ENCODE assay signal across 34 cellular contexts in genomic region chr16:56724191-56724590, GRCh38. TPM values are rescaled to one million over a fixed set of nuclear protein-coding genes. Genes with fewer than 3 reads are reported as not detected.
"Had no signal": no experiment of that assay in that cellular context is flagged by ENCODE, and none has a peak within 500 bp of the region (broad histone marks: within the 10 kb centered on the region; RNA-seq: fewer than 3 reads in every experiment).

No MANE protein-coding gene starts in this region.

- ATAC-seq: activated CD4-positive, alpha-beta T cell treated with anti-CD3 and anti-CD28 coated beads for 36 hours; activated CD4-positive, CD25-positive, alpha-beta regulatory T cell treated with anti-CD3 and anti-CD28 coated beads, Interleukin-2, amount 50 U/mL, for 24 hours; activated CD8-positive, alpha-beta memory T cell treated with anti-CD3 and anti-CD28 coated beads, Interleukin-2, amount 10 ng/mL, durations not matched to agents 7 days and 5 days; activated CD8-positive, alpha-beta T cell treated with anti-CD3 and anti-CD28 coated beads for 36 hours; activated CD8-positive, alpha-beta T cell treated with anti-CD3 and anti-CD28 coated beads, Interleukin-2, amount 10 ng/mL, durations not matched to agents 7 days and 5 days; T-cell; T-helper 17 cell; WTC11 had no signal

- DNase-seq: activated B cell treated with CpG ODN at 0.5 μM for 24 hours; activated CD4-positive, alpha-beta memory T cell treated with anti-CD3 and anti-CD28 coated beads for 36 hours; activated CD4-positive, alpha-beta memory T cell treated with anti-CD3 and anti-CD28 coated beads, Interleukin-2, amount 10 ng/mL, durations not matched to agents 7 days and 5 days; activated CD4-positive, alpha-beta T cell treated with anti-CD3 and anti-CD28 coated beads for 1 hour; activated CD4-positive, alpha-beta T cell treated with anti-CD3 and anti-CD28 coated beads for 36 hours; activated CD4-positive, alpha-beta T cell treated with anti-CD3 and anti-CD28 coated beads for 4 hours; activated CD4-positive, alpha-beta T cell treated with anti-CD3 and anti-CD28 coated beads for 48 hours; activated CD4-positive, alpha-beta T cell treated with anti-CD3 and anti-CD28 coated beads, Interleukin-2, amount 10 ng/mL, durations not matched to agents 24 days and 14 days; activated CD4-positive, alpha-beta T cell treated with anti-CD3 and anti-CD28 coated beads, Interleukin-2, amount 10 ng/mL, durations not matched to agents 7 days and 5 days; activated CD4-positive, alpha-beta T cell treated with anti-CD3 and anti-CD28 coated beads, Interleukin-2, amount 50 U/mL, for 1 hour; activated CD4-positive, alpha-beta T cell treated with anti-CD3 and anti-CD28 coated beads, Interleukin-2, amount 50 U/mL, for 4 hours; activated CD4-positive, alpha-beta T cell treated with anti-CD3 and anti-CD28 coated beads, Interleukin-2, amount 50 U/mL, for 48 hours; activated CD4-positive, CD25-positive, alpha-beta regulatory T cell; activated CD4-positive, CD25-positive, alpha-beta regulatory T cell treated with anti-CD3 and anti-CD28 coated beads, Interleukin-2, amount 50 U/mL, for 72 hours; activated CD8-positive, alpha-beta memory T cell treated with anti-CD3 and anti-CD28 coated beads for 24 hours; activated CD8-positive, alpha-beta memory T cell treated with anti-CD3 and anti-CD28 coated beads, Interleukin-2, amount 10 ng/mL, durations not matched to agents 7 days and 5 days; activated CD8-positive, alpha-beta memory T cell treated with anti-CD3 and anti-CD28 coated beads, Interleukin-2, amount 50 U/mL, for 4 hours; activated CD8-positive, alpha-beta memory T cell treated with anti-CD3 and anti-CD28 coated beads, Interleukin-2, amount 50 U/mL, for 48 hours; activated CD8-positive, alpha-beta T cell treated with anti-CD3 and anti-CD28 coated beads for 36 hours; activated CD8-positive, alpha-beta T cell treated with anti-CD3 and anti-CD28 coated beads, Interleukin-2, amount 10 ng/mL, durations not matched to agents 7 days and 5 days; activated T-cell treated with anti-CD3 and anti-CD28 coated beads for 4 hours; T-cell; T-helper 1 cell; T-helper 17 cell; T-helper 2 cell; T-helper 9 cell; T1000; WERI-Rb-1 had no signal

- H3K36me3 ChIP-seq: WERI-Rb-1 had no signal

- H3K36me3 Mint-ChIP-seq: activated CD4-positive, alpha-beta memory T cell treated with anti-CD3 and anti-CD28 coated beads for 36 hours; T-cell; WTC11 had no signal

- H3K27me3 Mint-ChIP-seq: activated CD8-positive, alpha-beta T cell treated with anti-CD3 and anti-CD28 coated beads for 36 hours; T-cell had no signal

- H3K27ac ChIP-seq: VCaP, WERI-Rb-1 had no signal

- H3K9me3 Mint-ChIP-seq: activated B cell treated with CpG ODN at 0.5 μM for 24 hours; activated CD4-positive, alpha-beta memory T cell treated with anti-CD3 and anti-CD28 coated beads for 36 hours; activated CD4-positive, alpha-beta memory T cell treated with anti-CD3 and anti-CD28 coated beads, Interleukin-2, amount 10 ng/mL, durations not matched to agents 7 days and 5 days; activated CD4-positive, alpha-beta T cell treated with anti-CD3 and anti-CD28 coated beads, Interleukin-2, amount 10 ng/mL, durations not matched to agents 24 days and 14 days; activated CD4-positive, alpha-beta T cell treated with anti-CD3 and anti-CD28 coated beads, Interleukin-2, amount 10 ng/mL, durations not matched to agents 7 days and 5 days; activated CD8-positive, alpha-beta T cell treated with anti-CD3 and anti-CD28 coated beads for 36 hours; T-cell; T-helper 1 cell treated with Interleukin-12 subunit alpha and Interleukin-12 subunit beta and Interleukin-4 antibody, amounts not matched to agents 30 μg/mL and 1 μg/mL, for 36 hours; T-helper 2 cell treated with Interferon-gamma antibody and Interleukin-4, amounts not matched to agents 5 μg/mL and 100 μg/mL, for 36 hours; WTC11 had no signal

- FAIRE-seq: TTC549 had no signal

- H3K4me3 Mint-ChIP-seq: activated B cell treated with CpG ODN at 0.5 μM for 24 hours; activated CD4-positive, alpha-beta memory T cell treated with anti-CD3 and anti-CD28 coated beads for 36 hours; activated CD4-positive, alpha-beta memory T cell treated with anti-CD3 and anti-CD28 coated beads, Interleukin-2, amount 10 ng/mL, durations not matched to agents 7 days and 5 days; activated CD4-positive, alpha-beta T cell treated with anti-CD3 and anti-CD28 coated beads for 36 hours; activated CD4-positive, alpha-beta T cell treated with anti-CD3 and anti-CD28 coated beads, Interleukin-2, amount 10 ng/mL, durations not matched to agents 24 days and 14 days; activated CD4-positive, alpha-beta T cell treated with anti-CD3 and anti-CD28 coated beads, Interleukin-2, amount 10 ng/mL, durations not matched to agents 7 days and 5 days; activated CD8-positive, alpha-beta memory T cell treated with anti-CD3 and anti-CD28 coated beads, Interleukin-2, amount 10 ng/mL, durations not matched to agents 7 days and 5 days; activated CD8-positive, alpha-beta T cell treated with anti-CD3 and anti-CD28 coated beads for 36 hours; activated CD8-positive, alpha-beta T cell treated with anti-CD3 and anti-CD28 coated beads, Interleukin-2, amount 10 ng/mL, durations not matched to agents 7 days and 5 days; T-cell; T-helper 1 cell treated with Interleukin-12 subunit alpha and Interleukin-12 subunit beta and Interleukin-4 antibody, amounts not matched to agents 30 μg/mL and 1 μg/mL, for 36 hours; T-helper 17 cell; T-helper 2 cell treated with Interferon-gamma antibody and Interleukin-4, amounts not matched to agents 5 μg/mL and 100 μg/mL, for 36 hours; WTC11 had no signal

- H3K27ac Mint-ChIP-seq: activated B cell treated with CpG ODN at 0.5 μM for 24 hours; activated CD4-positive, alpha-beta memory T cell treated with anti-CD3 and anti-CD28 coated beads for 36 hours; activated CD4-positive, alpha-beta memory T cell treated with anti-CD3 and anti-CD28 coated beads, Interleukin-2, amount 10 ng/mL, durations not matched to agents 7 days and 5 days; activated CD4-positive, alpha-beta T cell treated with anti-CD3 and anti-CD28 coated beads for 36 hours; activated CD4-positive, alpha-beta T cell treated with anti-CD3 and anti-CD28 coated beads, Interleukin-2, amount 10 ng/mL, durations not matched to agents 24 days and 14 days; activated CD4-positive, alpha-beta T cell treated with anti-CD3 and anti-CD28 coated beads, Interleukin-2, amount 10 ng/mL, durations not matched to agents 7 days and 5 days; activated CD8-positive, alpha-beta memory T cell treated with anti-CD3 and anti-CD28 coated beads, Interleukin-2, amount 10 ng/mL, durations not matched to agents 7 days and 5 days; activated CD8-positive, alpha-beta T cell treated with anti-CD3 and anti-CD28 coated beads for 36 hours; activated CD8-positive, alpha-beta T cell treated with anti-CD3 and anti-CD28 coated beads, Interleukin-2, amount 10 ng/mL, durations not matched to agents 7 days and 5 days; T-cell; T-helper 1 cell treated with Interleukin-12 subunit alpha and Interleukin-12 subunit beta and Interleukin-4 antibody, amounts not matched to agents 30 μg/mL and 1 μg/mL, for 36 hours; T-helper 17 cell; T-helper 2 cell treated with Interferon-gamma antibody and Interleukin-4, amounts not matched to agents 5 μg/mL and 100 μg/mL, for 36 hours; WTC11 had no signal

RNA-seq across cellular contexts. Expression of gene MT1H, which starts 54.6 kb away (rescaled TPM):
- total RNA-seq: activated CD4-positive, alpha-beta memory T cell treated with anti-CD3 and anti-CD28 coated beads, Interleukin-2, amount 10 ng/mL, durations not matched to agents 7 days and 5 days; activated CD4-positive, alpha-beta T cell treated with anti-CD3 and anti-CD28 coated beads, Interleukin-2, amount 10 ng/mL, durations not matched to agents 24 days and 14 days; activated CD8-positive, alpha-beta memory T cell treated with anti-CD3 and anti-CD28 coated beads, Interleukin-2, amount 10 ng/mL, durations not matched to agents 7 days and 5 days; T-helper 17 cell had no signal
